Comparison of ENCODE assay signal across 27 cellular contexts in the genomic region with DNA sequence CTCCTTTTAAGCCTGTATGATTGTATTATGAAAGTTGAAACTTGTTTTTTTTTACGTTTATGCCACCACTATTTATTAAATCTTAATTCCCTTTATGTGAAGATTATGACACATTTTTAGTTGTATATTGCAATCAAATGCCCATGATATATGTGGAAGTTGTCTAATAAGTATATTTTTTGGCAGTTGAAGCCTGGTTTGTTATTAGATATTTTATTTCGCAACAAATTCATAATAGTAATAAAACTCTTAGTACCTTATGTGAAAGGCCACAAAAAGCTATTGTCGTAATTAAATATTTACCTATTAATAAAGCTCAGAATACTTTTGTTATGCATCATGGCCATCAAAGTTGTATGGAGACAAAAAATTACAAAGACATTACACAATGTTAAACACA.
"Had no signal": no experiment of that assay in that cellular context is flagged by ENCODE, and none has a peak within 500 bp of the region (broad histone marks: within the 10 kb centered on the region; RNA-seq: fewer than 3 reads in every experiment).

No MANE protein-coding gene starts in this region.

- DNase-seq: stimulated activated CD4-positive, alpha-beta T cell treated with anti-CD3 and anti-CD28 coated beads, Interleukin-2, amount 100 ng/mL, for 48 hours; stimulated activated CD4-positive, alpha-beta T cell treated with anti-CD3 and anti-CD28 coated beads, Interleukin-4, amount 100 ng/mL, for 1 hour; stimulated activated CD4-positive, alpha-beta T cell treated with anti-CD3 and anti-CD28 coated beads, Interleukin-4, amount 100 ng/mL, for 24 hours; stimulated activated CD4-positive, alpha-beta T cell treated with anti-CD3 and anti-CD28 coated beads, Interleukin-4, amount 100 ng/mL, for 4 hours; stimulated activated CD8-positive, alpha-beta memory T cell treated with anti-CD3 and anti-CD28 coated beads, Interleukin-4, amount 100 ng/mL, for 48 hours; stimulated activated naive B cell treated with anti-CD40 and anti-IgM and Interleukin-4, amounts not matched to agents 10 μg/mL and 1 μg/mL and 100 μg/mL, for 72 hours; stimulated activated naive CD4-positive, alpha-beta T cell; stimulated activated naive CD4-positive, alpha-beta T cell treated with Interleukin-2 at 50 U/mL for 16 hours; stimulated activated naive CD8-positive, alpha-beta T cell treated with anti-CD3 and anti-CD28 coated beads, Interleukin-15, amount 100 ng/mL, for 72 hours; stimulated activated naive CD8-positive, alpha-beta T cell treated with anti-CD3 and anti-CD28 coated beads, Interleukin-15, Interleukin-2, amounts not matched to agents 100 U/mL and 50 U/mL, for 24 hours; stomach; substantia nigra; testis; thyroid gland; tibial artery; transverse colon; trophoblast cell; upper lobe of left lung; upper lobe of right lung; uterus had no signal

- H3K9me3 ChIP-seq: suprapubic skin, testis, thoracic aorta, thyroid gland, tibial artery, tibial nerve, transverse colon, upper lobe of left lung, upper lobe of right lung, uterus, vagina had no signal

- FAIRE-seq: urothelium cell line had no signal

- H3K36me3 ChIP-seq: stomach, suprapubic skin, thoracic aorta, thyroid gland, tibial artery, tibial nerve, transverse colon, upper lobe of left lung, upper lobe of right lung, uterus, vagina had no signal

- H3K4me1 ChIP-seq: stomach, suprapubic skin, testis, thyroid gland, tibial artery, tibial nerve, transverse colon, upper lobe of left lung, upper lobe of right lung, uterus, vagina had no signal

- H3K27me3 ChIP-seq: stomach, suprapubic skin, testis, thyroid gland, tibial artery, tibial nerve, transverse colon, upper lobe of left lung, upper lobe of right lung, uterus, vagina had no signal

- H3K27ac ChIP-seq: stomach, suprapubic skin, testis, thoracic aorta, thyroid gland, tibial artery, tibial nerve, transverse colon, upper lobe of left lung, upper lobe of right lung, uterus, vagina had no signal

- H3K4me3 ChIP-seq: stomach, suprapubic skin, testis, thoracic aorta, thyroid gland, tibial artery, tibial nerve, transverse colon, upper lobe of left lung, upper lobe of right lung, uterus, vagina had no signal

- ATAC-seq: stimulated activated effector memory CD8-positive, alpha-beta T cell treated with anti-CD3 and anti-CD28 coated beads, Interleukin-12 subunit alpha, Interleukin-12 subunit beta, amount 100 ng/mL, for 72 hours; stimulated activated memory B cell treated with anti-CD40 and anti-IgM and Interleukin-4, amounts not matched to agents 10 μg/mL and 1 μg/mL and 100 μg/mL, for 72 hours; stimulated activated naive B cell treated with anti-CD40 and anti-IgM and Interleukin-4, amounts not matched to agents 10 μg/mL and 1 μg/mL and 100 μg/mL, for 72 hours; stimulated activated naive CD8-positive, alpha-beta T cell treated with anti-CD3 and anti-CD28 coated beads, Interleukin-15, amount 100 ng/mL, for 72 hours; stimulated activated naive CD8-positive, alpha-beta T cell treated with anti-CD3 and anti-CD28 coated beads, Interleukin-15, Interleukin-2, amounts not matched to agents 100 U/mL and 50 U/mL, for 24 hours; upper lobe of right lung had no signal
